16 cellular contexts compared by ENCODE assay signal in the genomic region with DNA sequence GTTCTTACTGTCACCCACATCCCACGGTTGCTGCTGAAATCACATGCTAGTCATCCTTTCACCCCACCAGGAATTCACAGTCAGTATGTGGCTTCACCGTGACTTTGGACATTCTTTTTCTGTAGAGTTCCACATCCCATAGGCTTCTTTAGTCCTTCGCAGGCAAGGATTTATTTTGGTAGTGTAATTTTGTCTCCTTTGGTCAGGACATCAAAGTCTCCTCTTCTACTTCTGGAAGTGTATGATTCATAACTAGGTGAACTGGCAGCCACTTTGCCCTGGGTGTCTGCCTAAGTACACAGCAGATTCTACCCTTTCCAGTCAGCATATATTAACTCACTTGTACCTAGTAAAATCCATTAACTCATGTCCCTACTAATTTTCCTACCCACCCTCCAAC.
"Had no signal": no experiment of that assay in that cellular context is flagged by ENCODE, and none has a peak within 500 bp of the region (broad histone marks: within the 10 kb centered on the region; RNA-seq: fewer than 3 reads in every experiment).

No MANE protein-coding gene starts in this region.

- H3K36me3 ChIP-seq: neutrophil, suprapubic skin had no signal

- ATAC-seq: activated CD8-positive, alpha-beta T cell treated with anti-CD3 and anti-CD28 coated beads for 36 hours; activated T-cell treated with anti-CD3 and anti-CD28 coated beads, Interleukin-2, amount 50 U/mL, for 72 hours; mucosa of descending colon; natural killer cell; right cardiac atrium had no signal

- DNase-seq: activated B cell treated with CpG ODN at 0.5 μM for 24 hours; activated CD4-positive, alpha-beta T cell treated with anti-CD3 and anti-CD28 coated beads for 48 hours; activated CD8-positive, alpha-beta T cell treated with anti-CD3 and anti-CD28 coated beads for 36 hours; activated gamma-delta T cell treated with Interleukin-2 at 50 U/mL for 16 hours; activated T-cell treated with anti-CD3 and anti-CD28 coated beads, Interleukin-2, amount 50 U/mL, for 72 hours; amygdala; islet precursor cell; mucosa of descending colon; natural killer cell; posterior cingulate gyrus; right cardiac atrium; trophoblast cell had no signal

- H3K4me3 ChIP-seq: mucosa of descending colon, smooth muscle cell, suprapubic skin had no signal

- H3K4me1 ChIP-seq: suprapubic skin had no signal

- H3K27ac ChIP-seq: neutrophil, suprapubic skin had no signal

- FAIRE-seq: TTC549 had no signal

- H3K9me3 ChIP-seq: mucosa of descending colon, neutrophil, suprapubic skin had no signal

- H3K27me3 ChIP-seq: neutrophil, suprapubic skin had no signal
